20 cellular contexts compared by ENCODE assay signal in the genomic region with DNA sequence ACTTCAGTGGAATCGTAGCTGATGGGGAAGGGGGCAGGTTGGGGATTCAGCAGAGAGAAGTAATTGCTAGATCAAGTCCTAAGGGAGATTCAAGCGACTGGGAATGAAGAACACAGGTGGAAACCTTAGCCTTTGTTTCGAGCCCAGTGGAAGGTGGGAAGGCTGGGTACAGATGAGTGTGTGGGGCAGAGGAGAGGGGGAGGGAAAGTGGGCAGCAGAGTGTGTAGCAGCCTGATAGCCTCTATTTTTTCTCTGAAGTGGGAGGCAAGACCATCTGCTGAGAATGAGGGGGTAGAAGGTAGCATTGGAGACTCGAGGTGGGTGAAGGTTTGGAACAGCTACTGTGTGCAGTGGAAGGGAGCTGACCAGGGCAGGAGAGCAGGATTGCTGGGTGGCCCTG.
DNase-seq lines count a peak whose midpoint lies in the region; ATAC-seq and TF ChIP-seq lines count a peak whose summit lies in the region.
"Had no signal": no experiment of that assay in that cellular context is flagged by ENCODE, and none has a peak within 500 bp of the region (broad histone marks: within the 10 kb centered on the region; RNA-seq: fewer than 3 reads in every experiment).

No MANE protein-coding gene starts in this region.

- peaks cover 7% of the 10 kb centered on the region for H3K27me3 Mint-ChIP-seq in endothelial cell (ENCODE audit: unreplicated experiment)
- H3K27me3 Mint-ChIP-seq: CD4-positive, CD25-positive, alpha-beta regulatory T cell; CD8-positive, alpha-beta memory T cell; IgD-negative memory B cell had no signal

- peak overlapping the region; percentile 67 for H3K27ac ChIP-seq in VCaP

- intact Hi-C loops in posterior vena cava (cut with DNase I), result no loop called here

- in situ Hi-C loops in KBM-7 (cut with MboI; ENCODE audit: low pct_unique_long_range_greater_than_20kb, low sequenced_read_pairs), result no loop called here

- H3K36me3 Mint-ChIP-seq in endothelial cell (ENCODE audit: low read depth, unreplicated experiment), result peaks cover 12% of the 10 kb centered on the region

- no peak overlapping the region for H3K4me3 Mint-ChIP-seq in endothelial cell (ENCODE audit: unreplicated experiment)
- H3K4me3 Mint-ChIP-seq: CD4-positive, CD25-positive, alpha-beta regulatory T cell; CD8-positive, alpha-beta memory T cell; IgD-negative memory B cell had no signal

- H3K4me1 Mint-ChIP-seq in endothelial cell (ENCODE audit: unreplicated experiment), result no peaks in the 10 kb centered on the region
- H3K4me1 Mint-ChIP-seq: CD4-positive, CD25-positive, alpha-beta regulatory T cell; CD8-positive, alpha-beta memory T cell; IgD-negative memory B cell had no signal

- DNase-seq in NCI-H2227 treated with DMSO at 0.1 percent for 48 hours (lab: John Stamatoyannopoulos, UW) (peak; percentile 16), NCI-H2227 (lab: John Stamatoyannopoulos, UW; ENCODE audit: unreplicated experiment) (no peak), posterior vena cava (ENCODE audit: low spot score) (peak; percentile 37), endothelial cell (ENCODE audit: low spot score) (no peak), KBM-7 (no peak)
- DNase-seq: ACHN; BE2C; C1 segment of cervical spinal cord; CD4-positive, CD25-positive, alpha-beta regulatory T cell; CD8-positive, alpha-beta memory T cell; COR-L47; DMS 273 treated with DMSO at 0.1 percent for 48 hours; DMS53; GOT3; H7 had no signal

- ATAC-seq in GM21576 (IDR thresholded peaks at IDR 0.05; ENCODE audit: unreplicated experiment), result no peak
- ATAC-seq: HCT116, HepG2 had no signal

- H3K9me3 Mint-ChIP-seq in endothelial cell (ENCODE audit: unreplicated experiment), result no peaks in the 10 kb centered on the region

- no peak for TF ChIP-seq CTCF in VCaP (conservative IDR thresholded peaks at IDR 0.05)
- no peak for TF ChIP-seq CTCF in endothelial cell (IDR thresholded peaks at IDR 0.05; ENCODE audit: unreplicated experiment)

- no peak overlapping the region for H3K27ac Mint-ChIP-seq in endothelial cell (ENCODE audit: unreplicated experiment)
- H3K27ac Mint-ChIP-seq: CD4-positive, CD25-positive, alpha-beta regulatory T cell; IgD-negative memory B cell had no signal

Comparison
In these comparisons a context has a peak if more than half of its experiments do, and no peak if none do; other contexts are left out.
1. DNase-seq: peak in NCI-H2227 treated with DMSO at 0.1 percent for 48 hours (single experiment) and posterior vena cava (single experiment); none in NCI-H2227 (single experiment), endothelial cell (single experiment) and KBM-7 (single experiment).